ENCODE assay signal across 11 cellular contexts in the genomic region with DNA sequence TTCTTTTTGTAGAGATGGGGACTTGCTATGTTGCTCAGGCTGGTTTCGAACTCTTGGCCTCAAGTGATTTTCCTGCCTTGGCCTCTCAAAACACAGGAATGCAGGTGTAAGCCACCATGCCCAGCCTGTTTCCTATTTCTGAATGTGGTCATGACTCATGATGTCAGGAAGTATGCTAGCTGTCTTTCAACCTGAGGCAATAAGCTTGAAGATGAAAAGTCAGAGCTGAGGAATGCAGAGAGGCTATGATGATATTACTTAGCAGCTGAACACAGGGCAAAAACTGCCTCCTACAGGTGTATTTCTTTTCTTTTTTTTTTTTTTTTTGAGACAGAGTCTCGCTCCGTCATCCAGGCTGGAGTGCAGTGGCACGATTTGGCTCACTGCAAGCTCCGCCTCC. TPM values are rescaled to one million over a fixed set of nuclear protein-coding genes. Genes with fewer than 3 reads are reported as not detected.
DNase-seq lines count a peak whose midpoint lies in the region; ATAC-seq and TF ChIP-seq lines count a peak whose summit lies in the region.
"Had no signal": no experiment of that assay in that cellular context is flagged by ENCODE, and none has a peak within 500 bp of the region (broad histone marks: within the 10 kb centered on the region; RNA-seq: fewer than 3 reads in every experiment).

No MANE protein-coding gene starts in this region.

- WGBS in suprapubic skin = 81% methylated on average over 5 of the region's 5 CpGs

- no TSS peak for BruUV-seq in Panc1 (replicated peaks; lab: Mats Ljungman, UMichigan)

- no peak overlapping the region for H3K4me3 ChIP-seq in Panc1 (ENCODE audit: low read depth in 2 of 2, low read length in 2 of 2)
- H3K4me3 ChIP-seq in fibroblast of mammary gland (ENCODE audit: control insufficient read depth, low read depth, low read length) = no peak overlapping the region
- no peak overlapping the region for H3K4me3 ChIP-seq in suprapubic skin
- H3K4me3 ChIP-seq: ascending aorta had no signal

- intact Hi-C loops in Panc1 (cut with micrococcal nuclease; ENCODE audit: unreplicated experiment) = no loop called here

- no peaks in the 10 kb centered on the region for H3K36me3 ChIP-seq in Panc1 (ENCODE audit: control insufficient read depth, insufficient read depth, low read length)
- no peaks in the 10 kb centered on the region for H3K36me3 ChIP-seq in suprapubic skin
- H3K36me3 ChIP-seq: ascending aorta had no signal

- no peak for TF ChIP-seq EP300 in suprapubic skin (IDR thresholded peaks at IDR 0.05)

- H3K4me1 ChIP-seq in Panc1 (ENCODE audit: control insufficient read depth, insufficient read depth, low read length) (no peaks in the 10 kb centered on the region), suprapubic skin (no peaks in the 10 kb centered on the region)
- H3K4me1 ChIP-seq: ascending aorta had no signal

- no peak for TF ChIP-seq POLR2A in suprapubic skin (IDR thresholded peaks at IDR 0.05)

- H3K27me3 ChIP-seq in Panc1 (ENCODE audit: control insufficient read depth, insufficient read depth, low read length) (no peaks in the 10 kb centered on the region), suprapubic skin (no peaks in the 10 kb centered on the region)
- H3K27me3 ChIP-seq: ascending aorta had no signal

- CTCF ChIA-PET in Panc1 (lab: Charles Lee) = interaction anchor here (0.6 to 0.7 kb wide), 2 partner anchors 20 to 122 kb away, joined by 4 to 5 read pairs; no protein-coding TSS in a partner anchor

- peak; percentile 20 for DNase-seq in stimulated activated CD4-positive, alpha-beta T cell treated with anti-CD3 and anti-CD28 coated beads, Interleukin-15, amount 100 ng/mL, for 24 hours
- DNase-seq in stimulated activated CD4-positive, alpha-beta T cell treated with anti-CD3 and anti-CD28 coated beads, Interleukin-12 subunit alpha, Interleukin-12 subunit beta, amount 100 ng/mL, for 4 hours = no peak
- DNase-seq in Panc1 (ENCODE audit: low read depth, low spot score) (peak; percentile 90), fibroblast of mammary gland (ENCODE audit: low read depth) (peak; percentile 71), DMS153 treated with DMSO at 0.1 percent for 48 hours (lab: John Stamatoyannopoulos, UW; ENCODE audit: unreplicated experiment) (no peak), HUDEP-2 (lab: John Stamatoyannopoulos, UW; ENCODE audit: unreplicated experiment in 76 of 76) (no peak), suprapubic skin (ENCODE audit: low spot score in 2 of 2) (no peak)
- DNase-seq: activated CD4-positive, CD25-positive, alpha-beta regulatory T cell treated with anti-CD3 and anti-CD28 coated beads, Interleukin-2, amount 50 U/mL, for 72 hours; NCI-H1105 treated with DMSO at 0.1 percent for 48 hours had no signal

- H3K9me3 ChIP-seq in Panc1 (ENCODE audit: control insufficient read depth, insufficient read depth, low read depth, low read length) (no peaks in the 10 kb centered on the region), suprapubic skin (no peaks in the 10 kb centered on the region)
- H3K9me3 ChIP-seq: ascending aorta had no signal

- no peak overlapping the region for H3K27ac ChIP-seq in Panc1 (ENCODE audit: low read length)
- H3K27ac ChIP-seq in suprapubic skin = no peak overlapping the region
- H3K27ac ChIP-seq: ascending aorta had no signal

- in situ Hi-C loops in Panc1 (cut with HindIII; ENCODE audit: low pct_unique_long_range_greater_than_20kb, low sequenced_read_pairs) = no loop called here

- no peak for TF ChIP-seq CTCF in Panc1 (IDR thresholded peaks at IDR 0.05)
- TF ChIP-seq CTCF in fibroblast of mammary gland (conservative IDR thresholded peaks at IDR 0.05; ENCODE audit: control insufficient read depth, insufficient read depth, low read depth, low read length) = no peak
- no peak for TF ChIP-seq CTCF in suprapubic skin (IDR thresholded peaks at IDR 0.05)

- POLR2A ChIA-PET in Panc1 (lab: Charles Lee) = no interaction called here

- ATAC-seq in Panc1 (peak; percentile 92), HG03039 (IDR thresholded peaks at IDR 0.05; ENCODE audit: unreplicated experiment) (no peak)

RNA-seq across cellular contexts. Expression of gene NUCB2, which starts 9.0 kb away (rescaled TPM):
- total RNA-seq in Panc1 (2021; ENCODE audit: unreplicated experiment) = 62.2 TPM
- 27.6 TPM for polyA plus RNA-seq in Panc1 (2012; ENCODE audit: insufficient read length)
- total RNA-seq in suprapubic skin = 10 to 100 TPM; 12.7 to 35.1 (median 31.1) TPM

RNA-seq across cellular contexts. Expression of gene PIK3C2A, which starts 59.8 kb away (rescaled TPM):
- total RNA-seq in Panc1 (2021; ENCODE audit: unreplicated experiment) = 68.3 TPM
- polyA plus RNA-seq in Panc1 (2012; ENCODE audit: insufficient read length) = 21.7 TPM
- 10 to 100 TPM; 31.0 to 63.4 (median 43.2) TPM for total RNA-seq in suprapubic skin

Comparison
In these comparisons a context has a peak if more than half of its experiments do, and no peak if none do; other contexts are left out.
1. DNase-seq: peak in stimulated activated CD4-positive, alpha-beta T cell treated with anti-CD3 and anti-CD28 coated beads, Interleukin-15, amount 100 ng/mL, for 24 hours (single experiment), Panc1 (single experiment) and fibroblast of mammary gland (single experiment); none in stimulated activated CD4-positive, alpha-beta T cell treated with anti-CD3 and anti-CD28 coated beads, Interleukin-12 subunit alpha, Interleukin-12 subunit beta, amount 100 ng/mL, for 4 hours (single experiment), DMS153 treated with DMSO at 0.1 percent for 48 hours (single experiment), HUDEP-2 (0 of 76) and suprapubic skin (0 of 2).